ENCODE assay signal across 8 cellular contexts in genomic region chr7:39948932-39949928, GRCh38. TPM values are rescaled to one million over a fixed set of nuclear protein-coding genes. Genes with fewer than 3 reads are reported as not detected.
DNase-seq lines count a peak whose midpoint lies in the region; ATAC-seq and TF ChIP-seq lines count a peak whose summit lies in the region.

No MANE protein-coding gene starts in this region.

- CTCF ChIA-PET in CD4-positive, alpha-beta memory T cell (lab: Charles Lee; ENCODE audit: partially characterized antibody), result interaction anchor here (0.7 to 4.0 kb wide), 7 partner anchors 47 to 123 kb away, joined by 3 to 44 read pairs (median 17); no protein-coding TSS in a partner anchor
- CTCF ChIA-PET in activated CD4-positive, alpha-beta memory T cell treated with anti-CD3 and anti-CD28 coated beads, Interleukin-2, amount 10 ng/mL, durations not matched to agents 7 days and 5 days (lab: Charles Lee), result interaction anchor here (0.7 to 4.3 kb wide), 7 partner anchors 50 to 369 kb away, joined by 3 to 29 read pairs (median 4); no protein-coding TSS in a partner anchor

- H3K27ac Mint-ChIP-seq in CD4-positive, alpha-beta memory T cell, result peak overlapping the region; percentile 99 to 100 (median 100)
- H3K27ac Mint-ChIP-seq in activated CD4-positive, alpha-beta memory T cell treated with anti-CD3 and anti-CD28 coated beads, Interleukin-2, amount 10 ng/mL, durations not matched to agents 7 days and 5 days, result peak overlapping the region; percentile 100

- no peaks in the 10 kb centered on the region for H3K36me3 ChIP-seq in CD4-positive, alpha-beta memory T cell (ENCODE audit: insufficient read depth, low read length)
- H3K36me3 ChIP-seq in liver (ENCODE audit: control insufficient read depth in 4 of 4, insufficient read depth in 3 of 4, low read depth in 1 of 4, low read length in 3 of 4), result no peaks in the 10 kb centered on the region

- peak; percentile 26 to 51 for TF ChIP-seq RAD21 in liver (IDR thresholded peaks at IDR 0.05)

- H3K27ac ChIP-seq in CD4-positive, alpha-beta memory T cell (ENCODE audit: low read depth, low read length), result peak overlapping the region; percentile 94
- H3K27ac ChIP-seq in dorsolateral prefrontal cortex, result peak overlapping the region; percentile 91 to 100 (median 98)
- H3K27ac ChIP-seq in liver (ENCODE audit: low read depth in 1 of 2, low read length in 2 of 2), result peak overlapping the region; percentile 92 to 97

- intact Hi-C loops in CD4-positive, alpha-beta memory T cell (cut with micrococcal nuclease), result loop anchor here (1.0 kb wide), 2 partner anchors 185 to 383 kb away; partner anchors contain the start of genes MPLKIP and YAE1
- intact Hi-C loops in dorsolateral prefrontal cortex (cut with DNase I), result loop anchor here in 1 of 2 donors (1.0 to 5.0 kb wide), 4 partner anchors 104 to 326 kb away; partner anchors contain the start of genes MPLKIP and RALA

- peak; percentile 59 for ATAC-seq in GM19455 (IDR thresholded peaks at IDR 0.05; ENCODE audit: unreplicated experiment)

- H3K9me3 ChIP-seq in CD4-positive, alpha-beta memory T cell (ENCODE audit: control insufficient read depth in 1 of 2, low read length in 2 of 2), result no peaks in the 10 kb centered on the region
- no peaks in the 10 kb centered on the region for H3K9me3 ChIP-seq in liver (ENCODE audit: control insufficient read depth in 4 of 4, low read length in 3 of 4)

- peak overlapping the region; percentile 67 to 73 for H3K4me3 ChIP-seq in CD4-positive, alpha-beta memory T cell (ENCODE audit: low read length in 2 of 2)
- H3K4me3 ChIP-seq in dorsolateral prefrontal cortex (peak overlapping the region; percentile 65 to 98 (median 92)), liver (ENCODE audit: low read depth in 1 of 3, low read length in 3 of 3) (peak overlapping the region; percentile 77 to 98 (median 91))

- peak overlapping the region; percentile 92 to 95 for H3K9ac ChIP-seq in liver (ENCODE audit: low read depth in 1 of 2, low read length in 2 of 2)

- peaks cover 21 to 47% (median 31%) of the 10 kb centered on the region in 4 donors for H3K4me1 Mint-ChIP-seq in CD4-positive, alpha-beta memory T cell
- H3K4me1 Mint-ChIP-seq in activated CD4-positive, alpha-beta memory T cell treated with anti-CD3 and anti-CD28 coated beads, Interleukin-2, amount 10 ng/mL, durations not matched to agents 7 days and 5 days, result peaks cover 35% of the 10 kb centered on the region

- H3K9me3 Mint-ChIP-seq in CD4-positive, alpha-beta memory T cell, result peaks cover 0 to 6% (median 0%) of the 10 kb centered on the region in 8 donors
- no peaks in the 10 kb centered on the region for H3K9me3 Mint-ChIP-seq in activated CD4-positive, alpha-beta memory T cell treated with anti-CD3 and anti-CD28 coated beads, Interleukin-2, amount 10 ng/mL, durations not matched to agents 7 days and 5 days

- peaks cover 32% of the 10 kb centered on the region for H3K4me1 ChIP-seq in CD4-positive, alpha-beta memory T cell (ENCODE audit: insufficient read depth, low read length)
- H3K4me1 ChIP-seq in liver (ENCODE audit: control insufficient read depth in 4 of 4, insufficient read depth in 4 of 4, low read length in 3 of 4), result peaks cover 1 to 31% (median 18%) of the 10 kb centered on the region in 4 donors

- peak; percentile 98 to 100 (median 99) for DNase-seq in CD4-positive, alpha-beta memory T cell
- DNase-seq in HK-2 (ENCODE audit: unreplicated experiment) (peak; percentile 99), NCI-H82 treated with DMSO at 0.1 percent for 48 hours (lab: John Stamatoyannopoulos, UW; ENCODE audit: unreplicated experiment) (peak; percentile 100), dorsolateral prefrontal cortex (peak; percentile 95 to 99 (median 98))
- DNase-seq in activated CD4-positive, alpha-beta memory T cell treated with anti-CD3 and anti-CD28 coated beads, Interleukin-2, amount 10 ng/mL, durations not matched to agents 7 days and 5 days, result peak; percentile 99
- peak; percentile 97 for DNase-seq in stimulated activated CD4-positive, alpha-beta T cell treated with anti-CD3 and anti-CD28 coated beads, Interleukin-4, amount 100 ng/mL, for 1 hour

- H3K27me3 Mint-ChIP-seq in CD4-positive, alpha-beta memory T cell, result peaks cover 0 to 5% of the 10 kb centered on the region in 2 donors
- no peaks in the 10 kb centered on the region for H3K27me3 Mint-ChIP-seq in activated CD4-positive, alpha-beta memory T cell treated with anti-CD3 and anti-CD28 coated beads, Interleukin-2, amount 10 ng/mL, durations not matched to agents 7 days and 5 days

- POLR2A ChIA-PET in CD4-positive, alpha-beta memory T cell (lab: Charles Lee; ENCODE audit: partially characterized antibody), result interaction anchor here (0.5 to 6.8 kb wide), 27 partner anchors 9 to 369 kb away, joined by 3 to 54 read pairs (median 3); partner anchors contain the start of genes MPLKIP, RALA and SUGCT
- POLR2A ChIA-PET in activated CD4-positive, alpha-beta memory T cell treated with anti-CD3 and anti-CD28 coated beads, Interleukin-2, amount 10 ng/mL, durations not matched to agents 7 days and 5 days (lab: Charles Lee), result interaction anchor here (0.9 to 5.5 kb wide), 22 partner anchors 7 to 382 kb away, joined by 3 to 45 read pairs (median 5); partner anchors contain the start of genes MPLKIP, RALA and SUGCT

- H3K4me3 Mint-ChIP-seq in CD4-positive, alpha-beta memory T cell, result peak overlapping the region; percentile 96 to 99 (median 98)
- H3K4me3 Mint-ChIP-seq in activated CD4-positive, alpha-beta memory T cell treated with anti-CD3 and anti-CD28 coated beads, Interleukin-2, amount 10 ng/mL, durations not matched to agents 7 days and 5 days, result peak overlapping the region; percentile 97

- WGBS in liver, result under 1% methylated on average over 72 of the region's 75 CpGs

- peaks cover 0 to 21% of the 10 kb centered on the region in 2 donors for H3K36me3 Mint-ChIP-seq in CD4-positive, alpha-beta memory T cell
- H3K36me3 Mint-ChIP-seq in activated CD4-positive, alpha-beta memory T cell treated with anti-CD3 and anti-CD28 coated beads, Interleukin-2, amount 10 ng/mL, durations not matched to agents 7 days and 5 days (ENCODE audit: low read depth), result peaks cover 20% of the 10 kb centered on the region

- peak in 37 of 56 donors; percentile 6 to 62 (median 33) for TF ChIP-seq CTCF in dorsolateral prefrontal cortex (IDR thresholded peaks at IDR 0.05 in 54 of 56, conservative IDR thresholded peaks at IDR 0.05 in 2 of 56; ENCODE audit: low read depth in 1 of 56, partially characterized antibody in 56 of 56)
- TF ChIP-seq CTCF in liver (IDR thresholded peaks at IDR 0.05; ENCODE audit: low read depth, low read length, missing input control), result peak; percentile 7

- H3K27me3 ChIP-seq in CD4-positive, alpha-beta memory T cell (ENCODE audit: insufficient read depth, low read length), result no peaks in the 10 kb centered on the region
- no peaks in the 10 kb centered on the region for H3K27me3 ChIP-seq in dorsolateral prefrontal cortex
- H3K27me3 ChIP-seq in liver (ENCODE audit: control insufficient read depth in 4 of 4, insufficient read depth in 4 of 4, low read length in 3 of 4), result no peaks in the 10 kb centered on the region

TF ChIP-seq in liver, 16 proteins besides CTCF, POLR2A, EP300 and RAD21 (continues in another document):
- peak; percentile 91 to 97 for TF ChIP-seq GABPA (IDR thresholded peaks at IDR 0.05 in 1 of 2, conservative IDR thresholded peaks at IDR 0.05 in 1 of 2)
- TF ChIP-seq NR2F2 (IDR thresholded peaks at IDR 0.05), result peak; percentile 92
- TF ChIP-seq FOXA2 (IDR thresholded peaks at IDR 0.05), result no peak
- no peak for TF ChIP-seq HNF4G (IDR thresholded peaks at IDR 0.05)
- peak; percentile 68 to 86 for TF ChIP-seq RXRA (IDR thresholded peaks at IDR 0.05)
- TF ChIP-seq ATF3 (IDR thresholded peaks at IDR 0.05), result peak; percentile 59
- TF ChIP-seq JUND (IDR thresholded peaks at IDR 0.05), result peak in 1 of 2 donors; percentile 47
- peak; percentile 96 for TF ChIP-seq TAF1 (conservative IDR thresholded peaks at IDR 0.05)
- peak; percentile 77 for TF ChIP-seq MAX (IDR thresholded peaks at IDR 0.05)
- peak; percentile 91 for TF ChIP-seq REST (IDR thresholded peaks at IDR 0.05)

RNA-seq across cellular contexts. Expression of gene CDK13, which starts 0.8 kb away (rescaled TPM):
- 100 to 1,000 TPM in 1 of 2 experiments, 10 to 100 TPM in 1; 95.0 to 101 TPM for total RNA-seq in CD4-positive, alpha-beta memory T cell
- polyA plus RNA-seq in CD4-positive, alpha-beta memory T cell, result 10 to 100 TPM; 19.5 to 47.6 TPM
- 10 to 100 TPM; 46.5 to 48.7 TPM for total RNA-seq in activated CD4-positive, alpha-beta memory T cell treated with anti-CD3 and anti-CD28 coated beads, Interleukin-2, amount 10 ng/mL, durations not matched to agents 7 days and 5 days
- total RNA-seq in dorsolateral prefrontal cortex (100 to 1,000 TPM in 24 of 120 experiments, 10 to 100 TPM in 96; 64.7 to 130 (median 89.6) TPM), liver (10 to 100 TPM; 32.2 to 51.1 TPM)
- 10 to 100 TPM in 1 of 2 donors, 1 to 10 TPM in 1; 8.8 to 14.2 TPM for polyA plus RNA-seq in liver

Comparison
In these comparisons a context has a peak if more than half of its experiments do, and no peak if none do; other contexts are left out.
1. Peak in every context shown above with its lines: DNase-seq, ATAC-seq, H3K4me3 ChIP-seq and H3K27ac ChIP-seq.